ENCODE assay signal across 1 cellular context in the genomic region with DNA sequence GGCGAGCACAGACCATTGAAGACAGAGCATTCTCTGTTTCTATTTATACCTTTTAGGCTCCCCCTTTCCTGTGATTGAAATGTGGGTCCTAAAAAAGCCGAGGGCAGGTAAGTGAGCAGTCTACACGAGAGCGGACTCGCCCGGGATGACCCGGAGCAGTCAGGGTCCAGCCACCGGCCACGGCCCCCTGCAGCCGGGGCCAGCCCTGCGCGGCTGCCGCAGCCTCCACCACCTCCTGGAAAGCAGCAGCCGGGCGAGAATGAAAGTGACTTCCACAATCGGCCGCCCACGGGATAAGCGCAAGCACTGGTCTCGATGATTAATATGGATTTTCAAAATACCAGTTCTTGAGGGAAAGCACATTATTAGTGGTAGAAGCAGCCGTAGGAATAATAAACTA.
TF ChIP-seq lines count a peak whose summit lies in the region.

No MANE protein-coding gene starts in this region.

TF ChIP-seq in GM23338, 12 proteins besides CTCF, POLR2A, EP300 and RAD21 (continued from another document):
- TF ChIP-seq, protein P1, sequence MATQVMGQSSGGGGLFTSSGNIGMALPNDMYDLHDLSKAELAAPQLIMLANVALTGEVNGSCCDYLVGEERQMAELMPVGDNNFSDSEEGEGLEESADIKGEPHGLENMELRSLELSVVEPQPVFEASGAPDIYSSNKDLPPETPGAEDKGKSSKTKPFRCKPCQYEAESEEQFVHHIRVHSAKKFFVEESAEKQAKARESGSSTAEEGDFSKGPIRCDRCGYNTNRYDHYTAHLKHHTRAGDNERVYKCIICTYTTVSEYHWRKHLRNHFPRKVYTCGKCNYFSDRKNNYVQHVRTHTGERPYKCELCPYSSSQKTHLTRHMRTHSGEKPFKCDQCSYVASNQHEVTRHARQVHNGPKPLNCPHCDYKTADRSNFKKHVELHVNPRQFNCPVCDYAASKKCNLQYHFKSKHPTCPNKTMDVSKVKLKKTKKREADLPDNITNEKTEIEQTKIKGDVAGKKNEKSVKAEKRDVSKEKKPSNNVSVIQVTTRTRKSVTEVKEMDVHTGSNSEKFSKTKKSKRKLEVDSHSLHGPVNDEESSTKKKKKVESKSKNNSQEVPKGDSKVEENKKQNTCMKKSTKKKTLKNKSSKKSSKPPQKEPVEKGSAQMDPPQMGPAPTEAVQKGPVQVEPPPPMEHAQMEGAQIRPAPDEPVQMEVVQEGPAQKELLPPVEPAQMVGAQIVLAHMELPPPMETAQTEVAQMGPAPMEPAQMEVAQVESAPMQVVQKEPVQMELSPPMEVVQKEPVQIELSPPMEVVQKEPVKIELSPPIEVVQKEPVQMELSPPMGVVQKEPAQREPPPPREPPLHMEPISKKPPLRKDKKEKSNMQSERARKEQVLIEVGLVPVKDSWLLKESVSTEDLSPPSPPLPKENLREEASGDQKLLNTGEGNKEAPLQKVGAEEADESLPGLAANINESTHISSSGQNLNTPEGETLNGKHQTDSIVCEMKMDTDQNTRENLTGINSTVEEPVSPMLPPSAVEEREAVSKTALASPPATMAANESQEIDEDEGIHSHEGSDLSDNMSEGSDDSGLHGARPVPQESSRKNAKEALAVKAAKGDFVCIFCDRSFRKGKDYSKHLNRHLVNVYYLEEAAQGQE (IDR thresholded peaks at IDR 0.05; ENCODE audit: unreplicated experiment): no peak
- TF ChIP-seq EZH2 (IDR thresholded peaks at IDR 0.05; ENCODE audit: low read depth, unreplicated experiment): no peak
- TF ChIP-seq, protein P2, sequence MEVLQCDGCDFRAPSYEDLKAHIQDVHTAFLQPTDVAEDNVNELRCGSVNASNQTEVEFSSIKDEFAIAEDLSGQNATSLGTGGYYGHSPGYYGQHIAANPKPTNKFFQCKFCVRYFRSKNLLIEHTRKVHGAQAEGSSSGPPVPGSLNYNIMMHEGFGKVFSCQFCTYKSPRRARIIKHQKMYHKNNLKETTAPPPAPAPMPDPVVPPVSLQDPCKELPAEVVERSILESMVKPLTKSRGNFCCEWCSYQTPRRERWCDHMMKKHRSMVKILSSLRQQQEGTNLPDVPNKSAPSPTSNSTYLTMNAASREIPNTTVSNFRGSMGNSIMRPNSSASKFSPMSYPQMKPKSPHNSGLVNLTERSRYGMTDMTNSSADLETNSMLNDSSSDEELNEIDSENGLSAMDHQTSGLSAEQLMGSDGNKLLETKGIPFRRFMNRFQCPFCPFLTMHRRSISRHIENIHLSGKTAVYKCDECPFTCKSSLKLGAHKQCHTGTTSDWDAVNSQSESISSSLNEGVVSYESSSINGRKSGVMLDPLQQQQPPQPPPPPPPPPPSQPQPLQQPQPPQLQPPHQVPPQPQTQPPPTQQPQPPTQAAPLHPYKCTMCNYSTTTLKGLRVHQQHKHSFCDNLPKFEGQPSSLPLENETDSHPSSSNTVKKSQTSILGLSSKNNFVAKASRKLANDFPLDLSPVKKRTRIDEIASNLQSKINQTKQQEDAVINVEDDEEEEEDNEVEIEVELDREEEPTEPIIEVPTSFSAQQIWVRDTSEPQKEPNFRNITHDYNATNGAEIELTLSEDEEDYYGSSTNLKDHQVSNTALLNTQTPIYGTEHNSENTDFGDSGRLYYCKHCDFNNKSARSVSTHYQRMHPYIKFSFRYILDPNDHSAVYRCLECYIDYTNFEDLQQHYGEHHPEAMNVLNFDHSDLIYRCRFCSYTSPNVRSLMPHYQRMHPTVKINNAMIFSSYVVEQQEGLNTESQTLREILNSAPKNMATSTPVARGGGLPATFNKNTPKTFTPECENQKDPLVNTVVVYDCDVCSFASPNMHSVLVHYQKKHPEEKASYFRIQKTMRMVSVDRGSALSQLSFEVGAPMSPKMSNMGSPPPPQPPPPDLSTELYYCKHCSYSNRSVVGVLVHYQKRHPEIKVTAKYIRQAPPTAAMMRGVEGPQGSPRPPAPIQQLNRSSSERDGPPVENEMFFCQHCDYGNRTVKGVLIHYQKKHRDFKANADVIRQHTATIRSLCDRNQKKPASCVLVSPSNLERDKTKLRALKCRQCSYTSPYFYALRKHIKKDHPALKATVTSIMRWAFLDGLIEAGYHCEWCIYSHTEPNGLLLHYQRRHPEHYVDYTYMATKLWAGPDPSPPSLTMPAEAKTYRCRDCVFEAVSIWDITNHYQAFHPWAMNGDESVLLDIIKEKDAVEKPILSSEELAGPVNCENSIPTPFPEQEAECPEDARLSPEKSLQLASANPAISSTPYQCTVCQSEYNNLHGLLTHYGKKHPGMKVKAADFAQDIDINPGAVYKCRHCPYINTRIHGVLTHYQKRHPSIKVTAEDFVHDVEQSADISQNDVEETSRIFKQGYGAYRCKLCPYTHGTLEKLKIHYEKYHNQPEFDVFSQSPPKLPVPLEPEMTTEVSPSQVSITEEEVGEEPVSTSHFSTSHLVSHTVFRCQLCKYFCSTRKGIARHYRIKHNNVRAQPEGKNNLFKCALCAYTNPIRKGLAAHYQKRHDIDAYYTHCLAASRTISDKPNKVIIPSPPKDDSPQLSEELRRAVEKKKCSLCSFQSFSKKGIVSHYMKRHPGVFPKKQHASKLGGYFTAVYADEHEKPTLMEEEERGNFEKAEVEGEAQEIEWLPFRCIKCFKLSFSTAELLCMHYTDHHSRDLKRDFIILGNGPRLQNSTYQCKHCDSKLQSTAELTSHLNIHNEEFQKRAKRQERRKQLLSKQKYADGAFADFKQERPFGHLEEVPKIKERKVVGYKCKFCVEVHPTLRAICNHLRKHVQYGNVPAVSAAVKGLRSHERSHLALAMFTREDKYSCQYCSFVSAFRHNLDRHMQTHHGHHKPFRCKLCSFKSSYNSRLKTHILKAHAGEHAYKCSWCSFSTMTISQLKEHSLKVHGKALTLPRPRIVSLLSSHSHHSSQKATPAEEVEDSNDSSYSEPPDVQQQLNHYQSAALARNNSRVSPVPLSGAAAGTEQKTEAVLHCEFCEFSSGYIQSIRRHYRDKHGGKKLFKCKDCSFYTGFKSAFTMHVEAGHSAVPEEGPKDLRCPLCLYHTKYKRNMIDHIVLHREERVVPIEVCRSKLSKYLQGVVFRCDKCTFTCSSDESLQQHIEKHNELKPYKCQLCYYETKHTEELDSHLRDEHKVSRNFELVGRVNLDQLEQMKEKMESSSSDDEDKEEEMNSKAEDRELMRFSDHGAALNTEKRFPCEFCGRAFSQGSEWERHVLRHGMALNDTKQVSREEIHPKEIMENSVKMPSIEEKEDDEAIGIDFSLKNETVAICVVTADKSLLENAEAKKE (CRISPR knock-in tag; IDR thresholded peaks at IDR 0.05): no peak
